8 cellular contexts compared by ENCODE assay signal in genomic region chr21:29002442-29003144, GRCh38.
DNase-seq lines count a peak whose midpoint lies in the region; ATAC-seq, FAIRE-seq and TF ChIP-seq lines count a peak whose summit lies in the region.

No MANE protein-coding gene starts in this region.

- FAIRE-seq in islet of Langerhans (lab: Jason Lieb, UNC): peak; percentile 84

- TF ChIP-seq CTCF in AG09319 (IDR thresholded peaks at IDR 0.05; ENCODE audit: low read depth, low read length): no peak

- peak; percentile 94 for DNase-seq in AG09319 (ENCODE audit: extremely low read depth, low read depth)
- DNase-seq in NCI-H345 treated with DMSO at 0.1 percent for 48 hours (lab: John Stamatoyannopoulos, UW; ENCODE audit: unreplicated experiment): peak; percentile 89
- DNase-seq in activated CD4-positive, CD25-positive, alpha-beta regulatory T cell treated with anti-CD3 and anti-CD28 coated beads, Interleukin-2, amount 50 U/mL, for 16 hours (ENCODE audit: low read depth, low spot score): peak; percentile 89
- peak; percentile 97 for DNase-seq in cerebellar cortex (ENCODE audit: low spot score)
- DNase-seq in stimulated activated CD4-positive, alpha-beta T cell treated with anti-CD3 and anti-CD28 coated beads, Interleukin-12 subunit alpha, Interleukin-12 subunit beta, amount 100 ng/mL, for 24 hours (ENCODE audit: low read depth in 2 of 2): peak; percentile 84 to 92

- peak; percentile 99 for ATAC-seq in GM19025 (IDR thresholded peaks at IDR 0.05; ENCODE audit: low read depth, unreplicated experiment)
- peak; percentile 100 for ATAC-seq in HG03280 (IDR thresholded peaks at IDR 0.05; ENCODE audit: unreplicated experiment)

Comparison
In these comparisons a context has a peak if more than half of its experiments do, and no peak if none do; other contexts are left out.
1. Peak in every context shown above with its lines: DNase-seq and ATAC-seq.